Comparison of ENCODE assay signal across 11 cellular contexts in the genomic region with DNA sequence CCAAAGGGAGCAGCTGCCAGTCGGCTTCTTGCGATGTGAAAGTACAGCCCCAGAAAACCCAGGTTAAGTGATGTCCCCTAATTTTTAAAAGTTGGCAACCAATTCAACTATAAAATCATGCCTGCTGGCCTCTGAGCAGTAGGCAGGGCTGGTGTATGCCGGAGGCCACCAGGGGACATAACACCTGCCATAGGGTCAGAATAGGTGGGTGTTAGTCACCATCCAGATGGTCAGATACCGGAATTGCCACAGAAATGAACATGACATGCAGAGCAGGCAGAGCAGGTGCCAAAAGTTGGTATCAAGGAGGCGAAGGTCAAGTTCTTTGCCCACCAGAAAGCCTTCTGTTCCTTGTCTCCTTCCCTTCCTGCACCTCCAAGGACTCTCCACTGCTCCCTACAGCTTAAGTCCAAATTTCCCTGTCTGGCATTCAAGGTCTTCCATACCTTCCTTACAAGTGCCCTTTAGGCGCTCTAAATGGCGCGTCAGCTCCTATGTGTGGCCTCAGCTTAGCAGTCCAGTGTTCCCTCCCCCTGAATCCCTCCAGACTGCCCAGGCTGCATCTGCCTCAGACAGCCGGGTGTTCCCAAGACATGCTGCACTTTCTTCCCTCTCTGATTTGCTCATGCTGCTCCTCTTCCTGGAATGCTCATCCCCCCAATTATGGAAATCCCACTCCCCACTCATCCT. TPM values are rescaled to one million over a fixed set of nuclear protein-coding genes. Genes with fewer than 3 reads are reported as not detected.
A peak's percentile ranks its signal among the peaks of the same experiment; 100 is the strongest.
DNase-seq lines count a peak whose midpoint lies in the region; ATAC-seq and TF ChIP-seq lines count a peak whose summit lies in the region.
"Had no signal": no experiment of that assay in that cellular context is flagged by ENCODE, and none has a peak within 500 bp of the region (broad histone marks: within the 10 kb centered on the region; RNA-seq: fewer than 3 reads in every experiment).

No MANE protein-coding gene starts in this region.

- peak overlapping the region in 1 of 7 donors; percentile 20 for H3K4me3 Mint-ChIP-seq in CD8-positive, alpha-beta memory T cell
- H3K4me3 Mint-ChIP-seq in effector memory CD8-positive, alpha-beta T cell, result peak overlapping the region in 1 of 2 donors; percentile 37
- H3K4me3 Mint-ChIP-seq: CD4-positive, alpha-beta T cell; T-helper 2 cell treated with Interferon-gamma antibody and Interleukin-4, amounts not matched to agents 5 μg/mL and 100 μg/mL, for 36 hours had no signal

- CTCF ChIA-PET in CD8-positive, alpha-beta memory T cell (lab: Charles Lee), result interaction anchor here (1.0 to 1.1 kb wide), 2 partner anchors 11 to 91 kb away, joined by 3 read pairs; no protein-coding TSS in a partner anchor

- H3K4me1 Mint-ChIP-seq in CD8-positive, alpha-beta memory T cell, result peaks cover 45 to 67% (median 63%) of the 10 kb centered on the region in 3 donors
- peaks cover 44 to 54% of the 10 kb centered on the region in 2 donors for H3K4me1 Mint-ChIP-seq in effector memory CD8-positive, alpha-beta T cell (ENCODE audit: low read depth in 2 of 2)

- H3K9me3 Mint-ChIP-seq in CD8-positive, alpha-beta memory T cell, result no peaks in the 10 kb centered on the region
- no peaks in the 10 kb centered on the region for H3K9me3 Mint-ChIP-seq in effector memory CD8-positive, alpha-beta T cell
- H3K9me3 Mint-ChIP-seq: CD4-positive, alpha-beta T cell; T-helper 2 cell treated with Interferon-gamma antibody and Interleukin-4, amounts not matched to agents 5 μg/mL and 100 μg/mL, for 36 hours had no signal

- ATAC-seq in effector memory CD8-positive, alpha-beta T cell (replicated peaks), result no peak
- ATAC-seq in psoas muscle (peak; percentile 57 to 73 (median 61)), HG03139 (IDR thresholded peaks at IDR 0.05; ENCODE audit: unreplicated experiment) (no peak), GM19324 (IDR thresholded peaks at IDR 0.05; ENCODE audit: low FRiP score, unreplicated experiment) (no peak)

- no peaks in the 10 kb centered on the region for H3K36me3 ChIP-seq in CD8-positive, alpha-beta memory T cell (ENCODE audit: insufficient read depth, low read length)
- no peaks in the 10 kb centered on the region for H3K36me3 ChIP-seq in psoas muscle (ENCODE audit: insufficient read depth in 1 of 2, low read depth in 1 of 2)

- H3K36me3 Mint-ChIP-seq in CD8-positive, alpha-beta memory T cell, result peaks cover 0 to 32% (median 11%) of the 10 kb centered on the region in 3 donors
- peaks cover 22% of the 10 kb centered on the region for H3K36me3 Mint-ChIP-seq in effector memory CD8-positive, alpha-beta T cell (ENCODE audit: insufficient read depth)

- intact Hi-C loops in psoas muscle (cut with DNase I), result no loop called here

- peaks cover 28% of the 10 kb centered on the region for H3K4me1 ChIP-seq in CD8-positive, alpha-beta memory T cell (ENCODE audit: insufficient read depth, low read length)
- H3K4me1 ChIP-seq in psoas muscle, result peaks cover 29% of the 10 kb centered on the region

- no peak overlapping the region for H3K4me3 ChIP-seq in CD8-positive, alpha-beta memory T cell (ENCODE audit: low read length)
- H3K4me3 ChIP-seq in psoas muscle, result no peak overlapping the region

- peak overlapping the region in 5 of 8 donors; percentile 5 to 82 (median 30) for H3K27ac Mint-ChIP-seq in CD8-positive, alpha-beta memory T cell
- peak overlapping the region; percentile 46 to 51 for H3K27ac Mint-ChIP-seq in effector memory CD8-positive, alpha-beta T cell
- H3K27ac Mint-ChIP-seq: CD4-positive, alpha-beta T cell; T-helper 2 cell treated with Interferon-gamma antibody and Interleukin-4, amounts not matched to agents 5 μg/mL and 100 μg/mL, for 36 hours had no signal

- POLR2A ChIA-PET in CD8-positive, alpha-beta memory T cell (lab: Charles Lee), result interaction anchor here (1.1 kb wide), 1 partner anchor 47 kb away, joined by 3 read pairs; no protein-coding TSS in a partner anchor

- H3K27me3 ChIP-seq in CD8-positive, alpha-beta memory T cell (ENCODE audit: insufficient read depth, low read length, poor library complexity, severe bottlenecking), result no peaks in the 10 kb centered on the region
- H3K27me3 ChIP-seq in psoas muscle (ENCODE audit: insufficient read depth in 3 of 3, low read length in 2 of 3), result no peaks in the 10 kb centered on the region

- DNase-seq in CD8-positive, alpha-beta memory T cell, result no peak
- DNase-seq in NCI-H524 treated with DMSO at 0.1 percent for 48 hours (lab: John Stamatoyannopoulos, UW) (peak; percentile 61), psoas muscle (peak in 1 of 2 donors; percentile 19)
- DNase-seq in effector memory CD8-positive, alpha-beta T cell, result no peak
- DNase-seq in stimulated activated CD4-positive, alpha-beta T cell treated with anti-CD3 and anti-CD28 coated beads, Interleukin-15, amount 100 ng/mL, for 24 hours, result no peak
- DNase-seq: activated naive CD4-positive, alpha-beta T cell treated with Interleukin-2 at 50 U/mL for 16 hours; CD4-positive, alpha-beta T cell; foreskin melanocyte had no signal

- H3K27me3 Mint-ChIP-seq in CD8-positive, alpha-beta memory T cell, result no peaks in the 10 kb centered on the region
- H3K27me3 Mint-ChIP-seq in effector memory CD8-positive, alpha-beta T cell, result no peaks in the 10 kb centered on the region
- H3K27me3 Mint-ChIP-seq: CD4-positive, alpha-beta T cell had no signal

- H3K27ac ChIP-seq in CD8-positive, alpha-beta memory T cell (ENCODE audit: low read depth, low read length), result no peak overlapping the region
- H3K27ac ChIP-seq in psoas muscle, result peak overlapping the region; percentile 68

- TF ChIP-seq CTCF in psoas muscle (IDR thresholded peaks at IDR 0.05), result no peak

- no peaks in the 10 kb centered on the region for H3K9me3 ChIP-seq in CD8-positive, alpha-beta memory T cell (ENCODE audit: low read length)
- H3K9me3 ChIP-seq in psoas muscle, result no peaks in the 10 kb centered on the region

- 72 to 85% (median 75%) methylated on average over 9 of the region's 9 CpGs for WGBS in psoas muscle, 3 donors

RNA-seq across cellular contexts. Expression of a gene that starts 45.1 kb away (rescaled TPM):
- total RNA-seq in CD8-positive, alpha-beta memory T cell, result 10 to 100 TPM; 25.1 to 25.6 TPM
- polyA plus RNA-seq in CD8-positive, alpha-beta memory T cell, result 16.0 TPM
- 10 to 100 TPM in 1 of 4 donors, 1 to 10 TPM in 3; 2.6 to 12.4 (median 4.7) TPM for total RNA-seq in psoas muscle
- polyA plus RNA-seq in psoas muscle, result 1 to 10 TPM in 1 of 3 donors, under 1 TPM in 2; 0.32 to 4.4 (median 0.71) TPM

Comparison
In these comparisons a context has a peak if more than half of its experiments do, and no peak if none do; other contexts are left out.
1. ATAC-seq: peak in psoas muscle (4 of 4); none in effector memory CD8-positive, alpha-beta T cell (single experiment), HG03139 (single experiment) and GM19324 (single experiment).